In the genomic region with DNA sequence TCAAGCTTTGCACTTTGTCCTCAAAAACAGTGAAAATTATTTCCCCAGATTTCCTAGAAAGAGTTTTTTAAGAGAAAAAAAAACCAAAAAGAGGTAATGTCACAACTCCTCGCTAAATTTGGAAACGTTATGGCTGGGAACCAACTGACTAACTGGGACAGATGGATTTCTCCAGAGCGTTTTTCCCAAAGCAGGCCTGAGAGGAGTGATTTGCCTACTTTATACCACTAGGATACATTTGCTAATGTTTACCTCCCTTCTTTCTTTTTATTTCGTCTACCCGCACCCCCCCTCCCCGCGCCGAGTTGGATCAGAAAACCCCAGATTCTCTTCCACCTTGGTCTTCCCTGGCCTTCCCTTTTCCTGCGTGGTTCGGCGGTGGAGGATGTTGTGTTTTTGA, we compare ENCODE assay signal across 8 cellular contexts.
DNase-seq lines count a peak whose midpoint lies in the region; ATAC-seq lines count a peak whose summit lies in the region.

No MANE protein-coding gene starts in this region.

- DNase-seq in AG20443 (ENCODE audit: low spot score) (peak; percentile 80), NCI-H1092 treated with DMSO at 0.1 percent for 48 hours (lab: John Stamatoyannopoulos, UW) (peak; percentile 95), cerebellar cortex (ENCODE audit: low spot score) (peak; percentile 73), middle frontal gyrus (ENCODE audit: extremely low spot score, low spot score) (peak; percentile 40), EL (no peak), HK-2 (ENCODE audit: unreplicated experiment) (no peak)

- ATAC-seq in HG03342 (IDR thresholded peaks at IDR 0.05; ENCODE audit: unreplicated experiment) (no peak), GM19397 (IDR thresholded peaks at IDR 0.05; ENCODE audit: unreplicated experiment) (no peak)

Comparison
In these comparisons a context has a peak if more than half of its experiments do, and no peak if none do; other contexts are left out.
1. DNase-seq: peak in AG20443 (single experiment), NCI-H1092 treated with DMSO at 0.1 percent for 48 hours (single experiment), cerebellar cortex (single experiment) and middle frontal gyrus (single experiment); none in EL (single experiment) and HK-2 (single experiment).